Comparison of ENCODE assay signal across 1 cellular context in genomic region chr12:6335451-6336078, GRCh38.
TF ChIP-seq lines count a peak whose summit lies in the region.

No MANE protein-coding gene starts in this region.

TF ChIP-seq in K562, 482 proteins besides CTCF, POLR2A, EP300 and RAD21 (continued from another document and continues in another):
- TF ChIP-seq ZNF592 (IDR thresholded peaks at IDR 0.05) (peak; percentile 79), OTX1 (CRISPR knock-in tag; IDR thresholded peaks at IDR 0.05) (0 out of 2 replicates have a peak, but pooled peaks have one; percentile 26), GATAD2A (IDR thresholded peaks at IDR 0.05) (no peak), EP400 (IDR thresholded peaks at IDR 0.05) (no peak), TBP (optimal IDR thresholded peaks at IDR 0.05; ENCODE audit: low read depth, low read length) (peak; percentile 39), NRF1 (conservative IDR thresholded peaks at IDR 0.05 in 1 of 2, IDR thresholded peaks at IDR 0.05 in 1 of 2) (0 out of 4 replicates have a peak, but pooled peaks of 1 of the 2 experiments have one; percentile 12), IFI16 (CRISPR knock-in tag; IDR thresholded peaks at IDR 0.05) (no peak), HOXB6 (CRISPR knock-in tag; IDR thresholded peaks at IDR 0.05; ENCODE audit: borderline replicate concordance) (no peak), HCFC1 (IDR thresholded peaks at IDR 0.05; ENCODE audit: low read depth, low read length) (no peak), HDAC8 (tag; IDR thresholded peaks at IDR 0.05) (no peak), RB1 (IDR thresholded peaks at IDR 0.05; ENCODE audit: low read depth) (peak; percentile 30; the same call in 1 of the 2 replicates), ZNF384 (IDR thresholded peaks at IDR 0.05; ENCODE audit: low read depth, low read length) (0 out of 2 replicates have a peak, but pooled peaks have one; percentile 20), FOXP4 (CRISPR knock-in tag; IDR thresholded peaks at IDR 0.05; ENCODE audit: borderline replicate concordance) (peak; percentile 95), ZNF431 (CRISPR knock-in tag; IDR thresholded peaks at IDR 0.05) (no peak), CTCFL (IDR thresholded peaks at IDR 0.05; ENCODE audit: borderline replicate concordance, insufficient read depth, low read depth, low read length, poor library complexity, severe bottlenecking) (peak; percentile 25), CREB3L1 (IDR thresholded peaks at IDR 0.05; ENCODE audit: borderline replicate concordance, low read depth) (no peak), TCF3 (CRISPR knock-in tag; IDR thresholded peaks at IDR 0.05) (peak; percentile 26; the same call in 1 of the 2 replicates), TAF7 (tag; IDR thresholded peaks at IDR 0.05) (no peak), NR2C1 (IDR thresholded peaks at IDR 0.05) (no peak), NR2C1 (tag; IDR thresholded peaks at IDR 0.05) (peak; percentile 48), RBM14 (IDR thresholded peaks at IDR 0.05; ENCODE audit: borderline replicate concordance, insufficient read depth, low read depth, low read length) (no peak), TEAD2 (tag; IDR thresholded peaks at IDR 0.05) (no peak), SMARCE1 (IDR thresholded peaks at IDR 0.05) (no peak), KLF13 (tag; IDR thresholded peaks at IDR 0.05; ENCODE audit: borderline replicate concordance, low read depth) (no peak), MAFK (IDR thresholded peaks at IDR 0.05; ENCODE audit: low read length) (no peak; the same call in 1 of the 2 replicates), ELK3 (CRISPR knock-in tag; IDR thresholded peaks at IDR 0.05) (no peak), ZFP1 (CRISPR knock-in tag; IDR thresholded peaks at IDR 0.05) (no peak), KLF16 (IDR thresholded peaks at IDR 0.05) (no peak), ETV1 (tag; conservative IDR thresholded peaks at IDR 0.05; ENCODE audit: low read depth) (peak; percentile 89), CEBPG (CRISPR knock-in tag; IDR thresholded peaks at IDR 0.05) (no peak), CEBPG (tag; conservative IDR thresholded peaks at IDR 0.05 in 1 of 2, IDR thresholded peaks at IDR 0.05 in 1 of 2) (no peak)
- TF ChIP-seq, protein P1, sequence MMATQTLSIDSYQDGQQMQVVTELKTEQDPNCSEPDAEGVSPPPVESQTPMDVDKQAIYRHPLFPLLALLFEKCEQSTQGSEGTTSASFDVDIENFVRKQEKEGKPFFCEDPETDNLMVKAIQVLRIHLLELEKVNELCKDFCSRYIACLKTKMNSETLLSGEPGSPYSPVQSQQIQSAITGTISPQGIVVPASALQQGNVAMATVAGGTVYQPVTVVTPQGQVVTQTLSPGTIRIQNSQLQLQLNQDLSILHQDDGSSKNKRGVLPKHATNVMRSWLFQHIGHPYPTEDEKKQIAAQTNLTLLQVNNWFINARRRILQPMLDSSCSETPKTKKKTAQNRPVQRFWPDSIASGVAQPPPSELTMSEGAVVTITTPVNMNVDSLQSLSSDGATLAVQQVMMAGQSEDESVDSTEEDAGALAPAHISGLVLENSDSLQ (IDR thresholded peaks at IDR 0.05) = no peak
- TF ChIP-seq, protein P2, sequence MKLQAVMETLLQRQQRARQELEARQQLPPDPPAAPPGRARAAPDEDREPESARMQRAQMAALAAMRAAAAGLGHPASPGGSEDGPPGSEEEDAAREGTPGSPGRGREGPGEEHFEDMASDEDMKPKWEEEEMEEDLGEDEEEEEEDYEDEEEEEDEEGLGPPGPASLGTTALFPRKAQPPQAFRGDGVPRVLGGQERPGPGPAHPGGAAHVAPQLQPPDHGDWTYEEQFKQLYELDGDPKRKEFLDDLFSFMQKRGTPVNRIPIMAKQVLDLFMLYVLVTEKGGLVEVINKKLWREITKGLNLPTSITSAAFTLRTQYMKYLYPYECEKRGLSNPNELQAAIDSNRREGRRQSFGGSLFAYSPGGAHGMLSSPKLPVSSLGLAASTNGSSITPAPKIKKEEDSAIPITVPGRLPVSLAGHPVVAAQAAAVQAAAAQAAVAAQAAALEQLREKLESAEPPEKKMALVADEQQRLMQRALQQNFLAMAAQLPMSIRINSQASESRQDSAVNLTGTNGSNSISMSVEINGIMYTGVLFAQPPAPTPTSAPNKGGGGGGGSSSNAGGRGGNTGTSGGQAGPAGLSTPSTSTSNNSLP (IDR thresholded peaks at IDR 0.05; ENCODE audit: borderline replicate concordance, low read depth, low read length) = no peak
- TF ChIP-seq, protein P3, sequence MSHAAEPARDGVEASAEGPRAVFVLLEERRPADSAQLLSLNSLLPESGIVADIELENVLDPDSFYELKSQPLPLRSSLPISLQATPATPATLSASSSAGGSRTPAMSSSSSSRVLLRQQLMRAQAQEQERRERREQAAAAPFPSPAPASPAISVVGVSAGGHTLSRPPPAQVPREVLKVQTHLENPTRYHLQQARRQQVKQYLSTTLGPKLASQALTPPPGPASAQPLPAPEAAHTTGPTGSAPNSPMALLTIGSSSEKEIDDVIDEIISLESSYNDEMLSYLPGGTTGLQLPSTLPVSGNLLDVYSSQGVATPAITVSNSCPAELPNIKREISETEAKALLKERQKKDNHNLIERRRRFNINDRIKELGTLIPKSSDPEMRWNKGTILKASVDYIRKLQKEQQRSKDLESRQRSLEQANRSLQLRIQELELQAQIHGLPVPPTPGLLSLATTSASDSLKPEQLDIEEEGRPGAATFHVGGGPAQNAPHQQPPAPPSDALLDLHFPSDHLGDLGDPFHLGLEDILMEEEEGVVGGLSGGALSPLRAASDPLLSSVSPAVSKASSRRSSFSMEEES (CRISPR knock-in tag; IDR thresholded peaks at IDR 0.05) = no peak
- TF ChIP-seq, protein P4, sequence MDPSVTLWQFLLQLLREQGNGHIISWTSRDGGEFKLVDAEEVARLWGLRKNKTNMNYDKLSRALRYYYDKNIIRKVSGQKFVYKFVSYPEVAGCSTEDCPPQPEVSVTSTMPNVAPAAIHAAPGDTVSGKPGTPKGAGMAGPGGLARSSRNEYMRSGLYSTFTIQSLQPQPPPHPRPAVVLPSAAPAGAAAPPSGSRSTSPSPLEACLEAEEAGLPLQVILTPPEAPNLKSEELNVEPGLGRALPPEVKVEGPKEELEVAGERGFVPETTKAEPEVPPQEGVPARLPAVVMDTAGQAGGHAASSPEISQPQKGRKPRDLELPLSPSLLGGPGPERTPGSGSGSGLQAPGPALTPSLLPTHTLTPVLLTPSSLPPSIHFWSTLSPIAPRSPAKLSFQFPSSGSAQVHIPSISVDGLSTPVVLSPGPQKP (CRISPR knock-in tag; IDR thresholded peaks at IDR 0.05) = 0 out of 2 replicates have a peak, but pooled peaks have one; percentile 47
- TF ChIP-seq, protein P5, sequence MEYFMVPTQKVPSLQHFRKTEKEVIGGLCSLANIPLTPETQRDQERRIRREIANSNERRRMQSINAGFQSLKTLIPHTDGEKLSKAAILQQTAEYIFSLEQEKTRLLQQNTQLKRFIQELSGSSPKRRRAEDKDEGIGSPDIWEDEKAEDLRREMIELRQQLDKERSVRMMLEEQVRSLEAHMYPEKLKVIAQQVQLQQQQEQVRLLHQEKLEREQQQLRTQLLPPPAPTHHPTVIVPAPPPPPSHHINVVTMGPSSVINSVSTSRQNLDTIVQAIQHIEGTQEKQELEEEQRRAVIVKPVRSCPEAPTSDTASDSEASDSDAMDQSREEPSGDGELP (CRISPR knock-in tag; IDR thresholded peaks at IDR 0.05; ENCODE audit: borderline replicate concordance) = peak; percentile 89
- TF ChIP-seq, protein P6, sequence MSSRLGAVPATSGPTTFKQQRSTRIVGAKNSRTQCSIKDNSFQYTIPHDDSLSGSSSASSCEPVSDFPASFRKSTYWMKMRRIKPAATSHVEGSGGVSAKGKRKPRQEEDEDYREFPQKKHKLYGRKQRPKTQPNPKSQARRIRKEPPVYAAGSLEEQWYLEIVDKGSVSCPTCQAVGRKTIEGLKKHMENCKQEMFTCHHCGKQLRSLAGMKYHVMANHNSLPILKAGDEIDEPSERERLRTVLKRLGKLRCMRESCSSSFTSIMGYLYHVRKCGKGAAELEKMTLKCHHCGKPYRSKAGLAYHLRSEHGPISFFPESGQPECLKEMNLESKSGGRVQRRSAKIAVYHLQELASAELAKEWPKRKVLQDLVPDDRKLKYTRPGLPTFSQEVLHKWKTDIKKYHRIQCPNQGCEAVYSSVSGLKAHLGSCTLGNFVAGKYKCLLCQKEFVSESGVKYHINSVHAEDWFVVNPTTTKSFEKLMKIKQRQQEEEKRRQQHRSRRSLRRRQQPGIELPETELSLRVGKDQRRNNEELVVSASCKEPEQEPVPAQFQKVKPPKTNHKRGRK (tag; IDR thresholded peaks at IDR 0.05) = no peak
- TF ChIP-seq, protein P7, sequence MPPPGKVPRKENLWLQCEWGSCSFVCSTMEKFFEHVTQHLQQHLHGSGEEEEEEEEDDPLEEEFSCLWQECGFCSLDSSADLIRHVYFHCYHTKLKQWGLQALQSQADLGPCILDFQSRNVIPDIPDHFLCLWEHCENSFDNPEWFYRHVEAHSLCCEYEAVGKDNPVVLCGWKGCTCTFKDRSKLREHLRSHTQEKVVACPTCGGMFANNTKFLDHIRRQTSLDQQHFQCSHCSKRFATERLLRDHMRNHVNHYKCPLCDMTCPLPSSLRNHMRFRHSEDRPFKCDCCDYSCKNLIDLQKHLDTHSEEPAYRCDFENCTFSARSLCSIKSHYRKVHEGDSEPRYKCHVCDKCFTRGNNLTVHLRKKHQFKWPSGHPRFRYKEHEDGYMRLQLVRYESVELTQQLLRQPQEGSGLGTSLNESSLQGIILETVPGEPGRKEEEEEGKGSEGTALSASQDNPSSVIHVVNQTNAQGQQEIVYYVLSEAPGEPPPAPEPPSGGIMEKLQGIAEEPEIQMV (tag; conservative IDR thresholded peaks at IDR 0.05; ENCODE audit: low read depth) = no peak
